In genomic region chr2:111135910-111136297, GRCh38 we compare ENCODE assay signal across 3 cellular contexts.
TF ChIP-seq lines count a peak whose summit lies in the region.

No MANE protein-coding gene starts in this region.

TF ChIP-seq in HEK293T, 16 proteins besides CTCF, POLR2A, EP300 and RAD21:
- TF ChIP-seq SUZ12 (IDR thresholded peaks at IDR 0.05) (no peak), HDGF (IDR thresholded peaks at IDR 0.05; ENCODE audit: borderline replicate concordance) (no peak), CTBP1 (IDR thresholded peaks at IDR 0.05; ENCODE audit: borderline replicate concordance) (no peak), FOXA1 (IDR thresholded peaks at IDR 0.05) (no peak)

TF ChIP-seq in GM12878, 131 proteins besides CTCF, POLR2A, EP300 and RAD21:
- TF ChIP-seq ZNF274 (IDR thresholded peaks at IDR 0.05; ENCODE audit: insufficient read depth, insufficient read length) = no peak

TF ChIP-seq in HepG2, 621 proteins besides CTCF, POLR2A, EP300 and RAD21 (continues in another document):
- TF ChIP-seq CBX2 (IDR thresholded peaks at IDR 0.05; ENCODE audit: low read depth, low read length) = no peak
- TF ChIP-seq CBX2 (CRISPR knock-in tag; IDR thresholded peaks at IDR 0.05; ENCODE audit: low read depth) = no peak
- 0 out of 2 replicates have a peak, but pooled peaks have one; percentile 59 for TF ChIP-seq PREB (CRISPR knock-in tag; IDR thresholded peaks at IDR 0.05)
- TF ChIP-seq SKIL (CRISPR knock-in tag; IDR thresholded peaks at IDR 0.05; ENCODE audit: borderline replicate concordance) = no peak
- TF ChIP-seq ZBTB10 (CRISPR knock-in tag; IDR thresholded peaks at IDR 0.05; ENCODE audit: borderline replicate concordance) = 0 out of 2 replicates have a peak, but pooled peaks have one; percentile 35
- TF ChIP-seq NRL (CRISPR knock-in tag; IDR thresholded peaks at IDR 0.05; ENCODE audit: borderline replicate concordance) = 0 out of 2 replicates have a peak, but pooled peaks have one; percentile 15
- TF ChIP-seq ZNF232 (CRISPR knock-in tag; IDR thresholded peaks at IDR 0.05; ENCODE audit: borderline replicate concordance) = peak; percentile 49; the same call in 1 of the 2 replicates
- 0 out of 2 replicates have a peak, but pooled peaks have one; percentile 17 for TF ChIP-seq HOXA3 (CRISPR knock-in tag; IDR thresholded peaks at IDR 0.05)
- no peak for TF ChIP-seq PBX2 (CRISPR knock-in tag; IDR thresholded peaks at IDR 0.05)
- TF ChIP-seq HNF4A (CRISPR knock-in tag; IDR thresholded peaks at IDR 0.05) = no peak
- TF ChIP-seq MTF1 (CRISPR knock-in tag; IDR thresholded peaks at IDR 0.05) = no peak
- no peak for TF ChIP-seq RORA (CRISPR knock-in tag; IDR thresholded peaks at IDR 0.05)
- TF ChIP-seq TP53 (CRISPR knock-in tag; conservative IDR thresholded peaks at IDR 0.05) = 0 out of 2 replicates have a peak, but pooled peaks have one; percentile 58
- 0 out of 2 replicates have a peak, but pooled peaks have one; percentile 59 for TF ChIP-seq ZNF256 (CRISPR knock-in tag; conservative IDR thresholded peaks at IDR 0.05)
- TF ChIP-seq BRD4 (CRISPR knock-in tag; IDR thresholded peaks at IDR 0.05) = no peak
- TF ChIP-seq ZNF687 (CRISPR knock-in tag; IDR thresholded peaks at IDR 0.05) = peak; percentile 57
- 0 out of 2 replicates have a peak, but pooled peaks have one; percentile 48 for TF ChIP-seq MED13 (CRISPR knock-in tag; IDR thresholded peaks at IDR 0.05)
- no peak for TF ChIP-seq SRSF1 (optimal IDR thresholded peaks at IDR 0.05; ENCODE audit: low read depth, low read length)
- peak; percentile 50; the same call in 1 of the 2 replicates for TF ChIP-seq SALL2 (CRISPR knock-in tag; IDR thresholded peaks at IDR 0.05)
- TF ChIP-seq MAZ (IDR thresholded peaks at IDR 0.05; ENCODE audit: borderline replicate concordance, low read depth, low read length) = no peak
- TF ChIP-seq MAZ (CRISPR knock-in tag; IDR thresholded peaks at IDR 0.05; ENCODE audit: low read depth) = no peak
- no peak for TF ChIP-seq U2AF1 (optimal IDR thresholded peaks at IDR 0.05; ENCODE audit: low read depth, low read length)
- TF ChIP-seq HOXD1 (CRISPR knock-in tag; IDR thresholded peaks at IDR 0.05) = 0 out of 2 replicates have a peak, but pooled peaks have one; percentile 26
- TF ChIP-seq TARDBP (CRISPR knock-in tag; IDR thresholded peaks at IDR 0.05) = peak; percentile 12; the same call in 1 of the 2 replicates
- TF ChIP-seq PPARG (CRISPR knock-in tag; conservative IDR thresholded peaks at IDR 0.05) = no peak
- no peak for TF ChIP-seq STAT5B (CRISPR knock-in tag; IDR thresholded peaks at IDR 0.05)
- no peak for TF ChIP-seq ZNF891 (CRISPR knock-in tag; IDR thresholded peaks at IDR 0.05)
- TF ChIP-seq ZNF121 (CRISPR knock-in tag; IDR thresholded peaks at IDR 0.05) = peak; percentile 29; the same call in 1 of the 2 replicates
- TF ChIP-seq TFAP4 (IDR thresholded peaks at IDR 0.05; ENCODE audit: borderline replicate concordance, low read depth) = no peak
- TF ChIP-seq BATF2 (CRISPR knock-in tag; IDR thresholded peaks at IDR 0.05) = no peak
- TF ChIP-seq ZNF740 (CRISPR knock-in tag; IDR thresholded peaks at IDR 0.05) = peak; percentile 28; the same call in 1 of the 2 replicates
- no peak for TF ChIP-seq ZMYM2 (CRISPR knock-in tag; IDR thresholded peaks at IDR 0.05)
- TF ChIP-seq ZFP37 (CRISPR knock-in tag; IDR thresholded peaks at IDR 0.05; ENCODE audit: borderline replicate concordance) = peak; percentile 53; the same call in 1 of the 2 replicates
- TF ChIP-seq PAWR (CRISPR knock-in tag; IDR thresholded peaks at IDR 0.05; ENCODE audit: borderline replicate concordance) = no peak
- TF ChIP-seq AFF4 (CRISPR knock-in tag; IDR thresholded peaks at IDR 0.05) = no peak
- no peak for TF ChIP-seq ARID3A (IDR thresholded peaks at IDR 0.05; ENCODE audit: low read depth, low read length)
- TF ChIP-seq NR3C1 (CRISPR knock-in tag; IDR thresholded peaks at IDR 0.05) = no peak
- no peak for TF ChIP-seq JDP2 (CRISPR knock-in tag; IDR thresholded peaks at IDR 0.05; ENCODE audit: borderline replicate concordance)
- no peak for TF ChIP-seq ZNF709 (CRISPR knock-in tag; IDR thresholded peaks at IDR 0.05)
- no peak for TF ChIP-seq ZNF207 (IDR thresholded peaks at IDR 0.05; ENCODE audit: borderline replicate concordance)
- no peak for TF ChIP-seq ZNF446 (CRISPR knock-in tag; IDR thresholded peaks at IDR 0.05)
- TF ChIP-seq ZNF263 (CRISPR knock-in tag; IDR thresholded peaks at IDR 0.05) = 0 out of 2 replicates have a peak, but pooled peaks have one; percentile 39
- TF ChIP-seq ZNF180 (CRISPR knock-in tag; IDR thresholded peaks at IDR 0.05; ENCODE audit: borderline replicate concordance, low read depth) = no peak
